ENCODE assay signal across 20 cellular contexts in genomic region chr5:165328856-165329255, GRCh38.
DNase-seq lines count a peak whose midpoint lies in the region; ATAC-seq, FAIRE-seq and TF ChIP-seq lines count a peak whose summit lies in the region.
"Had no signal": no experiment of that assay in that cellular context is flagged by ENCODE, and none has a peak within 500 bp of the region (broad histone marks: within the 10 kb centered on the region; RNA-seq: fewer than 3 reads in every experiment).

No MANE protein-coding gene starts in this region.

- ATAC-seq in HG03469 (IDR thresholded peaks at IDR 0.05; ENCODE audit: unreplicated experiment) (no peak), gastroesophageal sphincter (no peak), GM21526 (IDR thresholded peaks at IDR 0.05; ENCODE audit: low FRiP score, unreplicated experiment) (no peak)
- ATAC-seq: GM12878 had no signal

- no peak overlapping the region for H3K4me3 ChIP-seq in bronchial epithelial cell (ENCODE audit: low read depth, low read length)
- H3K4me3 ChIP-seq in fibroblast of the aortic adventitia (ENCODE audit: low read depth, low read length), result no peak overlapping the region
- H3K4me3 ChIP-seq in gastroesophageal sphincter, result no peak overlapping the region
- H3K4me3 ChIP-seq: GM12878, MG63 had no signal

- H3K27me3 ChIP-seq in bronchial epithelial cell (ENCODE audit: control insufficient read depth, insufficient read depth, low read length), result no peaks in the 10 kb centered on the region
- no peaks in the 10 kb centered on the region for H3K27me3 ChIP-seq in gastroesophageal sphincter
- H3K27me3 ChIP-seq: MG63 had no signal

- DNase-seq in A172 (ENCODE audit: low spot score) (peak; percentile 5), RPMI7951 (ENCODE audit: low read depth) (peak; percentile 6), bronchial epithelial cell (ENCODE audit: low read depth) (peak; percentile 68), fibroblast of the aortic adventitia (ENCODE audit: low read depth) (peak; percentile 39), RCC 7860 (ENCODE audit: low spot score) (no peak)
- DNase-seq: C1 segment of cervical spinal cord, DND-41, MG63, NCI-H1092, NCI-H146, NCI-H2081, NCI-H774, SHP77 had no signal

- TF ChIP-seq POLR2A in gastroesophageal sphincter (IDR thresholded peaks at IDR 0.05), result no peak

- TF ChIP-seq EP300 in gastroesophageal sphincter (IDR thresholded peaks at IDR 0.05), result no peak

- H3K27ac ChIP-seq in gastroesophageal sphincter, result no peak overlapping the region

- TF ChIP-seq CTCF in bronchial epithelial cell (IDR thresholded peaks at IDR 0.05; ENCODE audit: insufficient read depth, low read length, severe bottlenecking) (no peak), fibroblast of the aortic adventitia (IDR thresholded peaks at IDR 0.05; ENCODE audit: insufficient read depth, low read length) (no peak), gastroesophageal sphincter (IDR thresholded peaks at IDR 0.05) (no peak)

- H3K36me3 ChIP-seq in bronchial epithelial cell (ENCODE audit: control insufficient read depth, insufficient read depth, low read length) (no peaks in the 10 kb centered on the region), gastroesophageal sphincter (no peaks in the 10 kb centered on the region)
- H3K36me3 ChIP-seq: MG63 had no signal

- H3K4me1 ChIP-seq in gastroesophageal sphincter, result no peaks in the 10 kb centered on the region

- no peaks in the 10 kb centered on the region for H3K9me3 ChIP-seq in gastroesophageal sphincter
- H3K9me3 ChIP-seq: MG63 had no signal

- FAIRE-seq in bronchial epithelial cell (lab: Jason Lieb, UNC), result no peak
- no peak for FAIRE-seq in RCC 7860 (lab: Jason Lieb, UNC)
- FAIRE-seq: A204.1, G401.6, GM12878, H1 had no signal
